Comparison of ENCODE assay signal across 1 cellular context in the genomic region with DNA sequence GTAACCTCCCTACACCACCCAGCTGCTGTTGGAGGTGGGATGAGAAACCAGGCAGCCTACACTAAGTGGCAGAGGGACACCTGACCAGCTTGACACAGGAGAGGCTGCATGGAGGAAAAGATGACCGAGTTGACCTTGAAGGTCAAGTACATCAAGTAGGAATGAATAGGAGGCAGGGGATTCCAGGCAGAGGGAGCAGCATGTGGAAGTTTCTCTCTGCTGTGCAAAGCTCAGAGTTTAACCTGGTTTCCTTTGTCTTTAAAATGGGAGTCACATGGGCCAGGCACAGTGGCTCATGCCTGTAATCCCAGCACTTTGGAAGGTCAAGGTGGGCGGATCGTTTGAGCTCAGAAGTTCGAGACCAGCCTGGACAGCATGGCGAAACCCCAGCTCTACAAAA.
TF ChIP-seq lines count a peak whose summit lies in the region.

No MANE protein-coding gene starts in this region.

TF ChIP-seq in H1, 55 proteins besides CTCF, POLR2A, EP300 and RAD21:
- TF ChIP-seq SIX5 (IDR thresholded peaks at IDR 0.05; ENCODE audit: low read depth, low read length) = no peak
- TF ChIP-seq, protein P1, sequence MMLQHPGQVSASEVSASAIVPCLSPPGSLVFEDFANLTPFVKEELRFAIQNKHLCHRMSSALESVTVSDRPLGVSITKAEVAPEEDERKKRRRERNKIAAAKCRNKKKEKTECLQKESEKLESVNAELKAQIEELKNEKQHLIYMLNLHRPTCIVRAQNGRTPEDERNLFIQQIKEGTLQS (IDR thresholded peaks at IDR 0.05; ENCODE audit: insufficient read depth, low read depth, low read length) = no peak
- TF ChIP-seq MAFK (IDR thresholded peaks at IDR 0.05; ENCODE audit: low read depth, low read length) = no peak
- TF ChIP-seq SP1 (IDR thresholded peaks at IDR 0.05; ENCODE audit: low read depth, low read length) = no peak
- TF ChIP-seq ASH2L (IDR thresholded peaks at IDR 0.05; ENCODE audit: low read length) = no peak
- no peak for TF ChIP-seq GTF2F1 (IDR thresholded peaks at IDR 0.05; ENCODE audit: borderline replicate concordance, low read depth, low read length)
TF ChIP-seq in H1: peak in this region for 0.
